6 cellular contexts compared by ENCODE assay signal in the genomic region with DNA sequence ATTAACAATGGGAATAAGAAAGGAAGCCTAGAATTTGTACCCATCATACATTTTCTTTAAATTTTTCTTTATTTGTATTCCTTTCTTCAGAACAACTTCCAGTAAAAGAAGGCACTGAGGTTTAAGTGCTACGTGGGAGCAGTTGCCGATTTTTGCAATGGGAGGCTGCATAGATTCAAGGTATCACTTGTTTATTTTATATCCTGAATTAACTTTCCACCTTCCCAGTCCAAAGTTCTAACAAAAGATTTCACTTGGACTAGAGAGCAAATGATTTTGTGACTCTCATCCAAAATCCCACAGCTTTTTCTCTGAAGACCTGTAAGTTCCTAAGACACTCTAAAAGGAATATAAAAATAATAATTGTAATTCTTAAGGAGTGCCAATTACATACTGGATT.
"Had no signal": no experiment of that assay in that cellular context is flagged by ENCODE, and none has a peak within 500 bp of the region (broad histone marks: within the 10 kb centered on the region; RNA-seq: fewer than 3 reads in every experiment).

No MANE protein-coding gene starts in this region.

- H3K4me3 Mint-ChIP-seq: IgD-negative memory B cell had no signal

- H3K27ac Mint-ChIP-seq: IgD-negative memory B cell had no signal

- H3K27ac ChIP-seq: GM23248 had no signal

- H3K4me3 ChIP-seq: GM23248 had no signal

- DNase-seq: GM23248, GOT3, H7, HCEC 1CT, KBM-7 had no signal

- H3K36me3 Mint-ChIP-seq: IgD-negative memory B cell had no signal

- H3K4me1 Mint-ChIP-seq: IgD-negative memory B cell had no signal
